ENCODE assay signal across 30 cellular contexts in genomic region chr6:147674794-147675193, GRCh38.
"Had no signal": no experiment of that assay in that cellular context is flagged by ENCODE, and none has a peak within 500 bp of the region (broad histone marks: within the 10 kb centered on the region; RNA-seq: fewer than 3 reads in every experiment).

No MANE protein-coding gene starts in this region.

- H3K4me1 ChIP-seq: parathyroid adenoma, psoas muscle, spleen, stomach, thyroid gland, tibial nerve, upper lobe of left lung, vagina had no signal

- H3K9me3 ChIP-seq: ovary, thoracic aorta, thyroid gland, vagina had no signal

- DNase-seq: naive thymus-derived CD8-positive, alpha-beta T cell; nephron progenitor cell; occipital lobe; ovary; posterior cingulate gyrus; psoas muscle; right cardiac atrium; spleen; stimulated activated CD4-positive, alpha-beta T cell treated with anti-CD3 and anti-CD28 coated beads, Interleukin-12 subunit alpha, Interleukin-12 subunit beta, amount 100 ng/mL, for 4 hours; stimulated activated CD4-positive, alpha-beta T cell treated with anti-CD3 and anti-CD28 coated beads, Interleukin-1b, Interleukin-23, amount 100 ng/mL, for 48 hours; stimulated activated CD4-positive, alpha-beta T cell treated with anti-CD3 and anti-CD28 coated beads, Interleukin-4, amount 100 ng/mL, for 24 hours; stimulated activated naive B cell treated with anti-CD40 and anti-IgM and Interleukin-4, amounts not matched to agents 10 μg/mL and 1 μg/mL and 100 μg/mL, for 72 hours; stimulated activated naive CD4-positive, alpha-beta T cell treated with Interleukin-2 at 50 U/mL for 16 hours; stomach; thyroid gland; trophoblast cell; upper lobe of left lung had no signal

- ATAC-seq: naive thymus-derived CD8-positive, alpha-beta T cell; natural killer cell treated with Interleukin-12 subunit alpha and Interleukin-12 subunit beta and Interleukin-15 and Interleukin-18, amount 100 ng/mL, for 72 hours; psoas muscle; right cardiac atrium; sciatic nerve; stimulated activated effector memory CD8-positive, alpha-beta T cell treated with anti-CD3 and anti-CD28 coated beads, Interleukin-12 subunit alpha, Interleukin-12 subunit beta, amount 100 ng/mL, for 72 hours; stimulated activated naive B cell treated with anti-CD40 and anti-IgM and Interleukin-4, amounts not matched to agents 10 μg/mL and 1 μg/mL and 100 μg/mL, for 72 hours had no signal

- H3K36me3 ChIP-seq: ovary, spleen, stomach, thoracic aorta, thyroid gland, tibial nerve, upper lobe of left lung, vagina had no signal

- H3K79me2 ChIP-seq: parathyroid adenoma had no signal

- H3K27me3 Mint-ChIP-seq: natural killer cell treated with Interleukin-12 subunit alpha and Interleukin-12 subunit beta and Interleukin-15 and Interleukin-18, amount 100 ng/mL, for 72 hours; progenitor cell of endocrine pancreas; stimulated activated naive CD8-positive, alpha-beta T cell treated with anti-CD3 and anti-CD28 coated beads, Interleukin-15, Interleukin-2, amounts not matched to agents 100 ng/mL and 50 ng/mL, for 24 hours had no signal

- H3K4me3 Mint-ChIP-seq: naive thymus-derived CD8-positive, alpha-beta T cell; natural killer cell treated with Interleukin-12 subunit alpha and Interleukin-12 subunit beta and Interleukin-15 and Interleukin-18, amount 100 ng/mL, for 72 hours; nephron progenitor cell; neural crest cell; stimulated activated effector memory CD8-positive, alpha-beta T cell treated with anti-CD3 and anti-CD28 coated beads, Interleukin-12 subunit alpha, Interleukin-12 subunit beta, amount 100 ng/mL, for 72 hours; stimulated activated naive B cell treated with anti-CD40 and anti-IgM and Interleukin-4, amounts not matched to agents 10 μg/mL and 1 μg/mL and 100 μg/mL, for 72 hours; stimulated activated naive CD8-positive, alpha-beta T cell treated with anti-CD3 and anti-CD28 coated beads, Interleukin-15, Interleukin-2, amounts not matched to agents 100 ng/mL and 50 ng/mL, for 24 hours had no signal

- H2AFZ ChIP-seq: parathyroid adenoma had no signal

- H3K4me3 ChIP-seq: ovary, psoas muscle, skin epidermis, smooth muscle cell, spleen, stomach, thoracic aorta, thyroid gland, tibial nerve, upper lobe of left lung, vagina had no signal

- H3K27ac ChIP-seq: ovary, parathyroid adenoma, psoas muscle, skin epidermis, spleen, stomach, thoracic aorta, thyroid gland, tibial nerve, upper lobe of left lung, vagina had no signal

- H3K4me2 ChIP-seq: smooth muscle cell had no signal

- H3K27ac Mint-ChIP-seq: naive thymus-derived CD8-positive, alpha-beta T cell; natural killer cell treated with Interleukin-12 subunit alpha and Interleukin-12 subunit beta and Interleukin-15 and Interleukin-18, amount 100 ng/mL, for 72 hours; progenitor cell of endocrine pancreas; stimulated activated effector memory CD8-positive, alpha-beta T cell treated with anti-CD3 and anti-CD28 coated beads, Interleukin-12 subunit alpha, Interleukin-12 subunit beta, amount 100 ng/mL, for 72 hours; stimulated activated naive B cell treated with anti-CD40 and anti-IgM and Interleukin-4, amounts not matched to agents 10 μg/mL and 1 μg/mL and 100 μg/mL, for 72 hours; stimulated activated naive CD8-positive, alpha-beta T cell treated with anti-CD3 and anti-CD28 coated beads, Interleukin-15, Interleukin-2, amounts not matched to agents 100 ng/mL and 50 ng/mL, for 24 hours had no signal

- H3K9ac ChIP-seq: parathyroid adenoma had no signal

- H3K4me1 Mint-ChIP-seq: naive thymus-derived CD8-positive, alpha-beta T cell; stimulated activated effector memory CD8-positive, alpha-beta T cell treated with anti-CD3 and anti-CD28 coated beads, Interleukin-12 subunit alpha, Interleukin-12 subunit beta, amount 100 ng/mL, for 72 hours; stimulated activated naive B cell treated with anti-CD40 and anti-IgM and Interleukin-4, amounts not matched to agents 10 μg/mL and 1 μg/mL and 100 μg/mL, for 72 hours had no signal

- H3K27me3 ChIP-seq: ovary, spleen, stomach, thyroid gland, tibial nerve, upper lobe of left lung, vagina had no signal

- H3K36me3 Mint-ChIP-seq: natural killer cell treated with Interleukin-12 subunit alpha and Interleukin-12 subunit beta and Interleukin-15 and Interleukin-18, amount 100 ng/mL, for 72 hours; stimulated activated effector memory CD8-positive, alpha-beta T cell treated with anti-CD3 and anti-CD28 coated beads, Interleukin-12 subunit alpha, Interleukin-12 subunit beta, amount 100 ng/mL, for 72 hours; stimulated activated naive B cell treated with anti-CD40 and anti-IgM and Interleukin-4, amounts not matched to agents 10 μg/mL and 1 μg/mL and 100 μg/mL, for 72 hours had no signal

- FAIRE-seq: urothelium cell line had no signal
